1 cellular context compared by ENCODE assay signal in the genomic region with DNA sequence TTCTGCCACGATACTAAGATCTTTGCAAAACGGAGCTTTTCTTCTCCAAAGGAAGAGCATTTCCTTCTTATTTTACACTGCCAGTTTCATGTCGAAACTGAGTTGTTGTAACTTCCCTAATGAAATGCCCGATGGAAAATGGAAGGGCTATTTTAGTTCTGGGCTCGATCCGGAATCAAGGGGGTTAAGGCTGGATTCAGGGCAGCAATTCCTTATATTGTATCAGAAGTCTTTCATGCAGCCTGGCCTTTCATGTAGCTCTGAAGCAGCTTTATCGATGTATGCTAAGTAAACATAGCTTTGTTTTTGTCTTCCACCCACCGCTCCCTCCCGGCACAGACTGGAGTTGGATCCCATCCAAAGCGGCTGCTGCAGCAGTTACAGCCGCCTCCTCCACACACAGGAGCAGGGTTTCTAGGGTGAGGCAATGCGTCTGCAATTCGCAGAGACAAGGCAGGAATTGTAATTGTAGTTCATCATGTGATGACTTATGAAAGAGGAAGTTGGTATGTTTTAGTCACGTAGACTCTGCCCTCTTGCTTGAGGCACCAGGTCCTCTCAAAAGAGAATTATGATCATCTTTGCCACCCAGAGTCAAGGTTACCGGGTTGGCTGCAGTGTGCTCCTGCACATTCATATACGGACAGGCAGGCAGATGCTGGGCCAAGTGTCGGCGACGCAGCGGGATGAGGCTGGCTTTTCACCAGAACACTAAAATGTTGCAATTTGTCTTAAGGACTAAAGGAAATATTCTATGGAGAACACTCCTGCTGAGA.
TF ChIP-seq lines count a peak whose summit lies in the region.

No MANE protein-coding gene starts in this region.

TF ChIP-seq in K562, 482 proteins besides CTCF, POLR2A, EP300 and RAD21 (continued from another document and continues in another):
- TF ChIP-seq RBFOX2 (IDR thresholded peaks at IDR 0.05; ENCODE audit: low read depth, low read length) (peak; percentile 71), ZNF212 (CRISPR knock-in tag; IDR thresholded peaks at IDR 0.05) (no peak), ZNF609 (CRISPR knock-in tag; IDR thresholded peaks at IDR 0.05; ENCODE audit: borderline replicate concordance) (no peak; the same call in 1 of the 2 replicates), TBL1XR1 (IDR thresholded peaks at IDR 0.05; ENCODE audit: low read length in 2 of 2) (peak in 1 of 2 experiments; percentile 97; a peak in 2 of 4 replicates), BCOR (IDR thresholded peaks at IDR 0.05) (peak; percentile 85), TGIF2 (CRISPR knock-in tag; IDR thresholded peaks at IDR 0.05) (no peak), POLR2H (tag; IDR thresholded peaks at IDR 0.05; ENCODE audit: low read depth) (peak; percentile 88), TAF1 (IDR thresholded peaks at IDR 0.05; ENCODE audit: control insufficient read depth, extremely low read depth, insufficient read depth, low read length, severe bottlenecking) (peak; percentile 61), GABPA (tag; conservative IDR thresholded peaks at IDR 0.05; ENCODE audit: low read depth) (peak; percentile 68), PTRF (tag; IDR thresholded peaks at IDR 0.05) (no peak; the same call in 1 of the 2 replicates), ZNF449 (CRISPR knock-in tag; IDR thresholded peaks at IDR 0.05) (no peak), CREB5 (CRISPR knock-in tag; IDR thresholded peaks at IDR 0.05) (0 out of 2 replicates have a peak, but pooled peaks have one; percentile 2), KAT7 (CRISPR knock-in tag; IDR thresholded peaks at IDR 0.05; ENCODE audit: borderline replicate concordance) (no peak), ZNF512 (tag; IDR thresholded peaks at IDR 0.05) (no peak), ZNF445 (CRISPR knock-in tag; IDR thresholded peaks at IDR 0.05; ENCODE audit: low read depth) (no peak), NFRKB (IDR thresholded peaks at IDR 0.05; ENCODE audit: low read depth) (peak; percentile 87), POLR2AphosphoS5 (IDR thresholded peaks at IDR 0.05; ENCODE audit: control insufficient read depth, insufficient read depth, low read depth, low read length) (peak; percentile 88), THRAP3 (IDR thresholded peaks at IDR 0.05; ENCODE audit: borderline replicate concordance) (no peak), SMARCA5 (IDR thresholded peaks at IDR 0.05) (no peak), BCL6 (CRISPR knock-in tag; IDR thresholded peaks at IDR 0.05) (no peak), NELFE (IDR thresholded peaks at IDR 0.05; ENCODE audit: insufficient read depth, insufficient read length) (no peak), MCM2 (IDR thresholded peaks at IDR 0.05; ENCODE audit: low read depth) (no peak), SIN3A (IDR thresholded peaks at IDR 0.05; ENCODE audit: borderline replicate concordance in 2 of 2, control insufficient read depth in 1 of 2, low read depth in 2 of 2, low read length in 2 of 2) (no peak), CHD2 (IDR thresholded peaks at IDR 0.05; ENCODE audit: low read depth, low read length) (no peak), SMARCB1 (IDR thresholded peaks at IDR 0.05; ENCODE audit: insufficient read length, low read depth) (no peak), HNRNPL (IDR thresholded peaks at IDR 0.05; ENCODE audit: low read depth, low read length) (no peak), ZNF644 (tag; IDR thresholded peaks at IDR 0.05; ENCODE audit: low read depth) (peak; percentile 82), PYGO2 (tag; IDR thresholded peaks at IDR 0.05) (0 out of 2 replicates have a peak, but pooled peaks have one; percentile 58), FOXJ2 (tag; IDR thresholded peaks at IDR 0.05) (peak; percentile 98), MEF2D (tag; conservative IDR thresholded peaks at IDR 0.05; ENCODE audit: low read depth) (peak; percentile 66), ZFP36 (IDR thresholded peaks at IDR 0.05; ENCODE audit: low read depth, low read length, partially characterized antibody) (peak; percentile 63), PHF21A (IDR thresholded peaks at IDR 0.05; ENCODE audit: borderline replicate concordance, low read depth) (no peak), SP2 (IDR thresholded peaks at IDR 0.05; ENCODE audit: extremely low read depth, low read depth, low read length, poor library complexity, severe bottlenecking) (no peak), ADNP (tag; IDR thresholded peaks at IDR 0.05) (no peak), MCM5 (IDR thresholded peaks at IDR 0.05; ENCODE audit: low read depth) (no peak), RB1 (IDR thresholded peaks at IDR 0.05; ENCODE audit: low read depth) (peak; percentile 24; the same call in 1 of the 2 replicates), ZC3H4 (CRISPR knock-in tag; IDR thresholded peaks at IDR 0.05; ENCODE audit: borderline replicate concordance) (no peak), SRSF7 (optimal IDR thresholded peaks at IDR 0.05; ENCODE audit: low read depth, low read length) (no peak), STAT5A (IDR thresholded peaks at IDR 0.05; ENCODE audit: borderline replicate concordance, low read length) (peak; percentile 60; the same call in 1 of the 2 replicates), ATF4 (CRISPR knock-in tag; IDR thresholded peaks at IDR 0.05) (peak; percentile 99), IRF9 (tag; IDR thresholded peaks at IDR 0.05) (peak; percentile 90), GABPB1 (CRISPR knock-in tag; IDR thresholded peaks at IDR 0.05) (peak; percentile 42; the same call in 1 of the 2 replicates), ZNF696 (CRISPR knock-in tag; conservative IDR thresholded peaks at IDR 0.05) (no peak), MYNN (IDR thresholded peaks at IDR 0.05) (peak; percentile 82; the same call in 1 of the 2 replicates), MYNN (CRISPR knock-in tag; IDR thresholded peaks at IDR 0.05) (no peak), RNF2 (IDR thresholded peaks at IDR 0.05) (peak; percentile 98), ZNF274 (IDR thresholded peaks at IDR 0.05; ENCODE audit: borderline replicate concordance, low read depth, low read length) (no peak), KDM4B (IDR thresholded peaks at IDR 0.05; ENCODE audit: borderline replicate concordance in 2 of 2, low read depth in 1 of 2) (peak in 1 of 2 experiments; percentile 45; a peak in 1 of 4 replicates), ZFP1 (CRISPR knock-in tag; IDR thresholded peaks at IDR 0.05) (no peak), ZNF695 (CRISPR knock-in tag; IDR thresholded peaks at IDR 0.05) (no peak), HNRNPLL (IDR thresholded peaks at IDR 0.05; ENCODE audit: low read depth, low read length, poor library complexity, severe bottlenecking) (peak; percentile 34), ZKSCAN8 (CRISPR knock-in tag; IDR thresholded peaks at IDR 0.05) (no peak)
- TF ChIP-seq, protein P1, sequence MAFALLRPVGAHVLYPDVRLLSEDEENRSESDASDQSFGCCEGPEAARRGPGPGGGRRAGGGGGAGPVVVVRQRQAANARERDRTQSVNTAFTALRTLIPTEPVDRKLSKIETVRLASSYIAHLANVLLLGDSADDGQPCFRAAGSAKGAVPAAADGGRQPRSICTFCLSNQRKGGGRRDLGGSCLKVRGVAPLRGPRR (CRISPR knock-in tag; IDR thresholded peaks at IDR 0.05) = peak; percentile 82; the same call in 1 of the 2 replicates
- TF ChIP-seq, protein P2, sequence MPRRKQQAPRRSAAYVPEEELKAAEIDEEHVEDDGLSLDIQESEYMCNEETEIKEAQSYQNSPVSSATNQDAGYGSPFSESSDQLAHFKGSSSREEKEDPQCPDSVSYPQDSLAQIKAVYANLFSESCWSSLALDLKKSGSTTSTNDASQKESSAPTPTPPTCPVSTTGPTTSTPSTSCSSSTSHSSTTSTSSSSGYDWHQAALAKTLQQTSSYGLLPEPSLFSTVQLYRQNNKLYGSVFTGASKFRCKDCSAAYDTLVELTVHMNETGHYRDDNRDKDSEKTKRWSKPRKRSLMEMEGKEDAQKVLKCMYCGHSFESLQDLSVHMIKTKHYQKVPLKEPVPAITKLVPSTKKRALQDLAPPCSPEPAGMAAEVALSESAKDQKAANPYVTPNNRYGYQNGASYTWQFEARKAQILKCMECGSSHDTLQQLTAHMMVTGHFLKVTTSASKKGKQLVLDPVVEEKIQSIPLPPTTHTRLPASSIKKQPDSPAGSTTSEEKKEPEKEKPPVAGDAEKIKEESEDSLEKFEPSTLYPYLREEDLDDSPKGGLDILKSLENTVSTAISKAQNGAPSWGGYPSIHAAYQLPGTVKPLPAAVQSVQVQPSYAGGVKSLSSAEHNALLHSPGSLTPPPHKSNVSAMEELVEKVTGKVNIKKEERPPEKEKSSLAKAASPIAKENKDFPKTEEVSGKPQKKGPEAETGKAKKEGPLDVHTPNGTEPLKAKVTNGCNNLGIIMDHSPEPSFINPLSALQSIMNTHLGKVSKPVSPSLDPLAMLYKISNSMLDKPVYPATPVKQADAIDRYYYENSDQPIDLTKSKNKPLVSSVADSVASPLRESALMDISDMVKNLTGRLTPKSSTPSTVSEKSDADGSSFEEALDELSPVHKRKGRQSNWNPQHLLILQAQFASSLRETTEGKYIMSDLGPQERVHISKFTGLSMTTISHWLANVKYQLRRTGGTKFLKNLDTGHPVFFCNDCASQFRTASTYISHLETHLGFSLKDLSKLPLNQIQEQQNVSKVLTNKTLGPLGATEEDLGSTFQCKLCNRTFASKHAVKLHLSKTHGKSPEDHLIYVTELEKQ (CRISPR knock-in tag; IDR thresholded peaks at IDR 0.05) = no peak
